1 cellular context compared by ENCODE assay signal in the genomic region with DNA sequence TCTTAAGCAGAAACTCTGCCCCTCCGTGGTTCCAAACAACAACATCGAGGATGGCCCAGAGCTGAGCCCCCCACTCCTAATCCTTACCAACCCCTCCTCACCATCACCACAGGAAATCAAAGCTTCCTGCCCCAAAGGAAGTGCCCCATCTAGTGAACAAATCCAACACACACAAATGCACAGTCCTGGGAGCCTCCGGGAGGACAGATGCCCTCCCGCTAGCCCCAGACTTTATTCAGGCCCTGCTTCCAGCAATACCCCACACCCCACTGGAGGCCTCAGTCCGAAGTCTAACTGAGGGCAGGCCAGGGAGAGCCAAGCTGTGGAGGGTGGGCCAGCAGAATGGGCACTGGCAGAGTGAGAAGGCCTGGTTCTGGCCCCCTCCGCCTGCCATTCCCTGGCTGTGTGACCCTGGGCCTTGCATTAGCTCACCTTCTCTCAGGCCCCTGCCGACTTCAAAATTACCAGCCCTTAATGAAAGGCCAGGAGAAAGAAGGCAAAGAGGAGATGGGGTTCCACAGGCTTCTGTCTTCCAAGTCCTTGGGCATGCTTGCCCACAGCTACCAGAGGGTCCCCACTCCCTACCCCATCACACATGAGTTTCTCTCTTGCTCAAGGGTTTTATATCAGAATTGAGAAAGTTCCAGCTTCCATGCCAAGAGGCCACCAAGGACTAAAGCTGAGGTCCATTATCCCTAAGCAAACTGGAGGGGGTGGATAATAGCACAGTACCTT.
TF ChIP-seq lines count a peak whose summit lies in the region.

No MANE protein-coding gene starts in this region.

TF ChIP-seq in HepG2, 621 proteins besides CTCF, POLR2A, EP300 and RAD21 (continued from another document):
- TF ChIP-seq, protein P1, sequence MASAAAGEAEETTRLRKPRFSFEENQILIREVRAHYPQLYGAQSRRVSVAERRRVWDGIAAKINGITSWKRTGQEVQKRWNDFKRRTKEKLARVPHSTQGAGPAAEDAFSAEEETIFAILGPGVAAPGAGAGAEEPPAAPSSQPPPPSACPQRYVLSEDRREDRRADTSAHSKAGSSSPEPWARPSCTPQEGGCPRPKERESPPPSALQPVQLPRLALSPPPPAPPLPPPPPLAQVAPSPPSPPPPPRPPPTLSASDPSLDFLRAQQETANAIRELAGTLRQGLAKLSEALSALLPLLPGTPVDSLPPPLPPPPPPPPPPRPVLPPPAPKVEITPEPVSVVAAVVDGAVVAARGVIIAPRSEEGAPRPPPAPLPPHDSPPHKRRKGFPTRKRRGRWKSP (CRISPR knock-in tag; IDR thresholded peaks at IDR 0.05), result 0 out of 2 replicates have a peak, but pooled peaks have one; percentile 24
- TF ChIP-seq, protein P2, sequence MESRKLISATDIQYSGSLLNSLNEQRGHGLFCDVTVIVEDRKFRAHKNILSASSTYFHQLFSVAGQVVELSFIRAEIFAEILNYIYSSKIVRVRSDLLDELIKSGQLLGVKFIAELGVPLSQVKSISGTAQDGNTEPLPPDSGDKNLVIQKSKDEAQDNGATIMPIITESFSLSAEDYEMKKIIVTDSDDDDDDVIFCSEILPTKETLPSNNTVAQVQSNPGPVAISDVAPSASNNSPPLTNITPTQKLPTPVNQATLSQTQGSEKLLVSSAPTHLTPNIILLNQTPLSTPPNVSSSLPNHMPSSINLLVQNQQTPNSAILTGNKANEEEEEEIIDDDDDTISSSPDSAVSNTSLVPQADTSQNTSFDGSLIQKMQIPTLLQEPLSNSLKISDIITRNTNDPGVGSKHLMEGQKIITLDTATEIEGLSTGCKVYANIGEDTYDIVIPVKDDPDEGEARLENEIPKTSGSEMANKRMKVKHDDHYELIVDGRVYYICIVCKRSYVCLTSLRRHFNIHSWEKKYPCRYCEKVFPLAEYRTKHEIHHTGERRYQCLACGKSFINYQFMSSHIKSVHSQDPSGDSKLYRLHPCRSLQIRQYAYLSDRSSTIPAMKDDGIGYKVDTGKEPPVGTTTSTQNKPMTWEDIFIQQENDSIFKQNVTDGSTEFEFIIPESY (CRISPR knock-in tag; IDR thresholded peaks at IDR 0.05), result peak; percentile 56; the same call in 1 of the 2 replicates
- TF ChIP-seq, protein P3, sequence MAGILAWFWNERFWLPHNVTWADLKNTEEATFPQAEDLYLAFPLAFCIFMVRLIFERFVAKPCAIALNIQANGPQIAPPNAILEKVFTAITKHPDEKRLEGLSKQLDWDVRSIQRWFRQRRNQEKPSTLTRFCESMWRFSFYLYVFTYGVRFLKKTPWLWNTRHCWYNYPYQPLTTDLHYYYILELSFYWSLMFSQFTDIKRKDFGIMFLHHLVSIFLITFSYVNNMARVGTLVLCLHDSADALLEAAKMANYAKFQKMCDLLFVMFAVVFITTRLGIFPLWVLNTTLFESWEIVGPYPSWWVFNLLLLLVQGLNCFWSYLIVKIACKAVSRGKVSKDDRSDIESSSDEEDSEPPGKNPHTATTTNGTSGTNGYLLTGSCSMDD (CRISPR knock-in tag; IDR thresholded peaks at IDR 0.05), result no peak
- TF ChIP-seq AHDC1 (CRISPR knock-in tag; IDR thresholded peaks at IDR 0.05; ENCODE audit: borderline replicate concordance) (no peak), HNF4A (CRISPR knock-in tag; IDR thresholded peaks at IDR 0.05) (peak; percentile 72), TOPORS (CRISPR knock-in tag; IDR thresholded peaks at IDR 0.05) (no peak)
